1 cellular context compared by ENCODE assay signal in the genomic region with DNA sequence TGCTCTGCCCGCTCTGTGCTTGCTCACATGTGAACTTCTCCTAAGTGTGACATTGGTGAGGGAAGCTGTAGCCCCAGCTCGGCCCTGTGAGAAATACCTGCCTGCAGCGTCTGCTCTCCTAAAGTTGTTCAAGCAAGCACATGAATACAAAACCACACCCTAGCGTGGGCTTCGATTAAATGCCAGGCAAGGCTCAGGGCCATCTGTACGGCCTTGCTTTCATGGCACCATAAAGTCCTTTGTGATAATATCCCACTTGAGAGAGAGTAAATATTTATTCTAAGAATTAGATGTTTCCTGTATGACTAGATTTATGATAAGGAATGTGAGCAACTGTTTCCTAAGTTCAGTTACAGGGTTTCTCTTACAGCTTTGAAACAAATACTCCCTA.
A peak's percentile ranks its signal among the peaks of the same experiment; 100 is the strongest.
TF ChIP-seq lines count a peak whose summit lies in the region.

No MANE protein-coding gene starts in this region.

TF ChIP-seq in HepG2, 621 proteins besides CTCF, POLR2A, EP300 and RAD21 (continued from another document and continues in another):
- TF ChIP-seq, protein P1, sequence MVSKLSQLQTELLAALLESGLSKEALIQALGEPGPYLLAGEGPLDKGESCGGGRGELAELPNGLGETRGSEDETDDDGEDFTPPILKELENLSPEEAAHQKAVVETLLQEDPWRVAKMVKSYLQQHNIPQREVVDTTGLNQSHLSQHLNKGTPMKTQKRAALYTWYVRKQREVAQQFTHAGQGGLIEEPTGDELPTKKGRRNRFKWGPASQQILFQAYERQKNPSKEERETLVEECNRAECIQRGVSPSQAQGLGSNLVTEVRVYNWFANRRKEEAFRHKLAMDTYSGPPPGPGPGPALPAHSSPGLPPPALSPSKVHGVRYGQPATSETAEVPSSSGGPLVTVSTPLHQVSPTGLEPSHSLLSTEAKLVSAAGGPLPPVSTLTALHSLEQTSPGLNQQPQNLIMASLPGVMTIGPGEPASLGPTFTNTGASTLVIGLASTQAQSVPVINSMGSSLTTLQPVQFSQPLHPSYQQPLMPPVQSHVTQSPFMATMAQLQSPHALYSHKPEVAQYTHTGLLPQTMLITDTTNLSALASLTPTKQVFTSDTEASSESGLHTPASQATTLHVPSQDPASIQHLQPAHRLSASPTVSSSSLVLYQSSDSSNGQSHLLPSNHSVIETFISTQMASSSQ (IDR thresholded peaks at IDR 0.05; ENCODE audit: low read depth): no peak
- TF ChIP-seq, protein P1 (CRISPR knock-in tag; IDR thresholded peaks at IDR 0.05; ENCODE audit: borderline replicate concordance): peak; percentile 44; the same call in 1 of the 2 replicates
- TF ChIP-seq ETV6 (CRISPR knock-in tag; conservative IDR thresholded peaks at IDR 0.05): 0 out of 2 replicates have a peak, but pooled peaks have one; percentile 22
- TF ChIP-seq NCOA1 (CRISPR knock-in tag; IDR thresholded peaks at IDR 0.05): no peak
- no peak for TF ChIP-seq BATF2 (CRISPR knock-in tag; IDR thresholded peaks at IDR 0.05)
- TF ChIP-seq ZNF792 (CRISPR knock-in tag; IDR thresholded peaks at IDR 0.05): peak; percentile 44; the same call in 1 of the 2 replicates
- TF ChIP-seq RCOR2 (CRISPR knock-in tag; IDR thresholded peaks at IDR 0.05): peak; percentile 46; the same call in 1 of the 2 replicates
- TF ChIP-seq FOXO1 (CRISPR knock-in tag; IDR thresholded peaks at IDR 0.05): peak; percentile 38; the same call in 1 of the 2 replicates
- TF ChIP-seq, protein P2, sequence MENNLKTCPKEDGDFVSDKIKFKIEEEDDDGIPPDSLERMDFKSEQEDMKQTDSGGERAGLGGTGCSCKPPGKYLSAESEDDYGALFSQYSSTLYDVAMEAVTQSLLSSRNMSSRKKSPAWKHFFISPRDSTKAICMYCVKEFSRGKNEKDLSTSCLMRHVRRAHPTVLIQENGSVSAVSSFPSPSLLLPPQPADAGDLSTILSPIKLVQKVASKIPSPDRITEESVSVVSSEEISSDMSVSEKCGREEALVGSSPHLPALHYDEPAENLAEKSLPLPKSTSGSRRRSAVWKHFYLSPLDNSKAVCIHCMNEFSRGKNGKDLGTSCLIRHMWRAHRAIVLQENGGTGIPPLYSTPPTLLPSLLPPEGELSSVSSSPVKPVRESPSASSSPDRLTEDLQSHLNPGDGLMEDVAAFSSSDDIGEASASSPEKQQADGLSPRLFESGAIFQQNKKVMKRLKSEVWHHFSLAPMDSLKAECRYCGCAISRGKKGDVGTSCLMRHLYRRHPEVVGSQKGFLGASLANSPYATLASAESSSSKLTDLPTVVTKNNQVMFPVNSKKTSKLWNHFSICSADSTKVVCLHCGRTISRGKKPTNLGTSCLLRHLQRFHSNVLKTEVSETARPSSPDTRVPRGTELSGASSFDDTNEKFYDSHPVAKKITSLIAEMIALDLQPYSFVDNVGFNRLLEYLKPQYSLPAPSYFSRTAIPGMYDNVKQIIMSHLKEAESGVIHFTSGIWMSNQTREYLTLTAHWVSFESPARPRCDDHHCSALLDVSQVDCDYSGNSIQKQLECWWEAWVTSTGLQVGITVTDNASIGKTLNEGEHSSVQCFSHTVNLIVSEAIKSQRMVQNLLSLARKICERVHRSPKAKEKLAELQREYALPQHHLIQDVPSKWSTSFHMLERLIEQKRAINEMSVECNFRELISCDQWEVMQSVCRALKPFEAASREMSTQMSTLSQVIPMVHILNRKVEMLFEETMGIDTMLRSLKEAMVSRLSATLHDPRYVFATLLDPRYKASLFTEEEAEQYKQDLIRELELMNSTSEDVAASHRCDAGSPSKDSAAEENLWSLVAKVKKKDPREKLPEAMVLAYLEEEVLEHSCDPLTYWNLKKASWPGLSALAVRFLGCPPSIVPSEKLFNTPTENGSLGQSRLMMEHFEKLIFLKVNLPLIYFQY (CRISPR knock-in tag; IDR thresholded peaks at IDR 0.05; ENCODE audit: borderline replicate concordance): no peak
- 0 out of 2 replicates have a peak, but pooled peaks have one; percentile 60 for TF ChIP-seq RXRB (CRISPR knock-in tag; IDR thresholded peaks at IDR 0.05; ENCODE audit: borderline replicate concordance)
- no peak for TF ChIP-seq ZIK1 (CRISPR knock-in tag; IDR thresholded peaks at IDR 0.05; ENCODE audit: borderline replicate concordance, low read depth)
- no peak for TF ChIP-seq STAG1 (CRISPR knock-in tag; IDR thresholded peaks at IDR 0.05)
- no peak for TF ChIP-seq MYNN (CRISPR knock-in tag; IDR thresholded peaks at IDR 0.05; ENCODE audit: low read depth)
- peak; percentile 52; the same call in 1 of the 2 replicates for TF ChIP-seq ONECUT2 (CRISPR knock-in tag; IDR thresholded peaks at IDR 0.05)
- TF ChIP-seq KAT2B (IDR thresholded peaks at IDR 0.05; ENCODE audit: borderline replicate concordance, low read depth, low read length): no peak
- TF ChIP-seq, protein P3, sequence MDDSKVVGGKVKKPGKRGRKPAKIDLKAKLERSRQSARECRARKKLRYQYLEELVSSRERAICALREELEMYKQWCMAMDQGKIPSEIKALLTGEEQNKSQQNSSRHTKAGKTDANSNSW (CRISPR knock-in tag; IDR thresholded peaks at IDR 0.05; ENCODE audit: borderline replicate concordance): no peak
- TF ChIP-seq ZSCAN5A (CRISPR knock-in tag; IDR thresholded peaks at IDR 0.05; ENCODE audit: borderline replicate concordance): no peak
- peak; percentile 78 for TF ChIP-seq PPARG (CRISPR knock-in tag; conservative IDR thresholded peaks at IDR 0.05)
- TF ChIP-seq ARID2 (CRISPR knock-in tag; IDR thresholded peaks at IDR 0.05; ENCODE audit: borderline replicate concordance): no peak
- 0 out of 2 replicates have a peak, but pooled peaks have one; percentile 45 for TF ChIP-seq PITX1 (CRISPR knock-in tag; IDR thresholded peaks at IDR 0.05)
- peak; percentile 37; the same call in 1 of the 2 replicates for TF ChIP-seq POGZ (CRISPR knock-in tag; IDR thresholded peaks at IDR 0.05)
- TF ChIP-seq ZNF275 (CRISPR knock-in tag; IDR thresholded peaks at IDR 0.05; ENCODE audit: borderline replicate concordance): no peak
- peak; percentile 51; the same call in 1 of the 2 replicates for TF ChIP-seq KAT8 (CRISPR knock-in tag; IDR thresholded peaks at IDR 0.05)
- TF ChIP-seq TOE1 (CRISPR knock-in tag; IDR thresholded peaks at IDR 0.05): no peak
- TF ChIP-seq THAP8 (CRISPR knock-in tag; IDR thresholded peaks at IDR 0.05; ENCODE audit: borderline replicate concordance): no peak
- TF ChIP-seq NR2C2 (CRISPR knock-in tag; IDR thresholded peaks at IDR 0.05; ENCODE audit: borderline replicate concordance): no peak
- TF ChIP-seq, protein P4, sequence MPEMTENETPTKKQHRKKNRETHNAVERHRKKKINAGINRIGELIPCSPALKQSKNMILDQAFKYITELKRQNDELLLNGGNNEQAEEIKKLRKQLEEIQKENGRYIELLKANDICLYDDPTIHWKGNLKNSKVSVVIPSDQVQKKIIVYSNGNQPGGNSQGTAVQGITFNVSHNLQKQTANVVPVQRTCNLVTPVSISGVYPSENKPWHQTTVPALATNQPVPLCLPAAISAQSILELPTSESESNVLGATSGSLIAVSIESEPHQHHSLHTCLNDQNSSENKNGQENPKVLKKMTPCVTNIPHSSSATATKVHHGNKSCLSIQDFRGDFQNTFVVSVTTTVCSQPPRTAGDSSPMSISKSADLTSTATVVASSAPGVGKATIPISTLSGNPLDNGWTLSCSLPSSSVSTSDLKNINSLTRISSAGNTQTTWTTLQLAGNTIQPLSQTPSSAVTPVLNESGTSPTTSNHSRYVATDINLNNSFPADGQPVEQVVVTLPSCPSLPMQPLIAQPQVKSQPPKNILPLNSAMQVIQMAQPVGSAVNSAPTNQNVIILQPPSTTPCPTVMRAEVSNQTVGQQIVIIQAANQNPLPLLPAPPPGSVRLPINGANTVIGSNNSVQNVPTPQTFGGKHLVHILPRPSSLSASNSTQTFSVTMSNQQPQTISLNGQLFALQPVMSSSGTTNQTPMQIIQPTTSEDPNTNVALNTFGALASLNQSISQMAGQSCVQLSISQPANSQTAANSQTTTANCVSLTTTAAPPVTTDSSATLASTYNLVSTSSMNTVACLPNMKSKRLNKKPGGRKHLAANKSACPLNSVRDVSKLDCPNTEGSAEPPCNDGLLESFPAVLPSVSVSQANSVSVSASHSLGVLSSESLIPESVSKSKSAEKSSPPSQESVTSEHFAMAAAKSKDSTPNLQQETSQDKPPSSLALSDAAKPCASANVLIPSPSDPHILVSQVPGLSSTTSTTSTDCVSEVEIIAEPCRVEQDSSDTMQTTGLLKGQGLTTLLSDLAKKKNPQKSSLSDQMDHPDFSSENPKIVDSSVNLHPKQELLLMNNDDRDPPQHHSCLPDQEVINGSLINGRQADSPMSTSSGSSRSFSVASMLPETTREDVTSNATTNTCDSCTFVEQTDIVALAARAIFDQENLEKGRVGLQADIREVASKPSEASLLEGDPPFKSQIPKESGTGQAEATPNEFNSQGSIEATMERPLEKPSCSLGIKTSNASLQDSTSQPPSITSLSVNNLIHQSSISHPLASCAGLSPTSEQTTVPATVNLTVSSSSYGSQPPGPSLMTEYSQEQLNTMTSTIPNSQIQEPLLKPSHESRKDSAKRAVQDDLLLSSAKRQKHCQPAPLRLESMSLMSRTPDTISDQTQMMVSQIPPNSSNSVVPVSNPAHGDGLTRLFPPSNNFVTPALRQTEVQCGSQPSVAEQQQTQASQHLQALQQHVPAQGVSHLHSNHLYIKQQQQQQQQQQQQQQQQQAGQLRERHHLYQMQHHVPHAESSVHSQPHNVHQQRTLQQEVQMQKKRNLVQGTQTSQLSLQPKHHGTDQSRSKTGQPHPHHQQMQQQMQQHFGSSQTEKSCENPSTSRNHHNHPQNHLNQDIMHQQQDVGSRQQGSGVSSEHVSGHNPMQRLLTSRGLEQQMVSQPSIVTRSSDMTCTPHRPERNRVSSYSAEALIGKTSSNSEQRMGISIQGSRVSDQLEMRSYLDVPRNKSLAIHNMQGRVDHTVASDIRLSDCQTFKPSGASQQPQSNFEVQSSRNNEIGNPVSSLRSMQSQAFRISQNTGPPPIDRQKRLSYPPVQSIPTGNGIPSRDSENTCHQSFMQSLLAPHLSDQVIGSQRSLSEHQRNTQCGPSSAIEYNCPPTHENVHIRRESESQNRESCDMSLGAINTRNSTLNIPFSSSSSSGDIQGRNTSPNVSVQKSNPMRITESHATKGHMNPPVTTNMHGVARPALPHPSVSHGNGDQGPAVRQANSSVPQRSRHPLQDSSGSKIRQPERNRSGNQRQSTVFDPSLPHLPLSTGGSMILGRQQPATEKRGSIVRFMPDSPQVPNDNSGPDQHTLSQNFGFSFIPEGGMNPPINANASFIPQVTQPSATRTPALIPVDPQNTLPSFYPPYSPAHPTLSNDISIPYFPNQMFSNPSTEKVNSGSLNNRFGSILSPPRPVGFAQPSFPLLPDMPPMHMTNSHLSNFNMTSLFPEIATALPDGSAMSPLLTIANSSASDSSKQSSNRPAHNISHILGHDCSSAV (CRISPR knock-in tag; IDR thresholded peaks at IDR 0.05; ENCODE audit: borderline replicate concordance): no peak
- TF ChIP-seq NAIF1 (CRISPR knock-in tag; IDR thresholded peaks at IDR 0.05; ENCODE audit: borderline replicate concordance): no peak
- TF ChIP-seq ZNF644 (CRISPR knock-in tag; IDR thresholded peaks at IDR 0.05; ENCODE audit: low read depth): peak; percentile 39; the same call in 1 of the 2 replicates
- peak; percentile 71; the same call in 1 of the 2 replicates for TF ChIP-seq ZNF292 (CRISPR knock-in tag; IDR thresholded peaks at IDR 0.05; ENCODE audit: borderline replicate concordance, low read depth)
- TF ChIP-seq ZFP41 (CRISPR knock-in tag; IDR thresholded peaks at IDR 0.05; ENCODE audit: borderline replicate concordance): no peak
- TF ChIP-seq ASH2L (IDR thresholded peaks at IDR 0.05; ENCODE audit: insufficient read length, low read depth, low read length): no peak
